Comparison of ENCODE assay signal across 8 cellular contexts in the genomic region with DNA sequence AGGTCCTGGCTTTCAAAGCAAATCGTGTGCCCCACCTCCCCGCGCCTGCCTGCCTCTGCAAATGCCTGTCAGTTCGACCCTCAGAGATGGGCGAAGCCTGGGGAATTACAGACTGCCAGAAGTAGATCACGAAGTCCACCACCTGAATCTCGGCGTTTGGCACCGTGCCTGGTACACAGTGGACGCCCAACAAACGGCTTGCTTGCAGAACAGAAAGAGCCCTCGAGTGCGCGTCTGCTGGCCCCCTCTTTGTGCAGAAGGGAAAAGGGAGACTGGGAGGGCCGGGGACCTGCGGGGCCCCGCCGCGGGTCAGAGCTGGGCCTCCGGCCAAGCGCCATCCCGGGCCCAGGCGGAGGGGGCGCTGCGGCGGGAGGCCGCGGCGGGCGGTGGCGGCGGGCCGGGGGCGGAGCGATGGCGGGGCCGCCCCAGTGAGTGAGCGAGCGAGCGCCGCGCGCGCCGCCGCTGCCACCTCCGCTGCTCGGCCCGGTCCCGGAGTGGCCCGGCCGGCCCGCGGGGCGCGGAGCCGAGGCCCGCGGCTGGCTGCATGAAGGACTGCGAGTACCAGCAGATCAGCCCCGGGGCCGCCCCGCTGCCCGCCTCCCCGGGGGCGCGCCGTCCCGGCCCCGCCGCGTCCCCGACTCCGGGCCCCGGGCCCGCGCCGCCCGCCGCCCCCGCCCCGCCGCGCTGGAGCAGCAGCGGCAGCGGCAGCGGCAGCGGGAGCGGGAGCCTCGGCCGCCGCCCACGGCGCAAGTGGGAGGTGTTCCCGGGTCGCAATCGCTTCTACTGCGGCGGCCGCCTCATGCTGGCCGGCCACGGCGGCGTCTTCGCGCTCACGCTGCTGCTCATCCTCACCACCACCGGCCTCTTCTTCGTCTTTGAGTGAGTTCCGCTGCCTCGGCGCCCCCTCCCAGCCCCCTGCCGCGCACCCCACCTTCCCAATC. TPM values are rescaled to one million over a fixed set of nuclear protein-coding genes. Genes with fewer than 3 reads are reported as not detected.
DNase-seq lines count a peak whose midpoint lies in the region; ATAC-seq, FAIRE-seq and TF ChIP-seq lines count a peak whose summit lies in the region.

A gene with protein sequence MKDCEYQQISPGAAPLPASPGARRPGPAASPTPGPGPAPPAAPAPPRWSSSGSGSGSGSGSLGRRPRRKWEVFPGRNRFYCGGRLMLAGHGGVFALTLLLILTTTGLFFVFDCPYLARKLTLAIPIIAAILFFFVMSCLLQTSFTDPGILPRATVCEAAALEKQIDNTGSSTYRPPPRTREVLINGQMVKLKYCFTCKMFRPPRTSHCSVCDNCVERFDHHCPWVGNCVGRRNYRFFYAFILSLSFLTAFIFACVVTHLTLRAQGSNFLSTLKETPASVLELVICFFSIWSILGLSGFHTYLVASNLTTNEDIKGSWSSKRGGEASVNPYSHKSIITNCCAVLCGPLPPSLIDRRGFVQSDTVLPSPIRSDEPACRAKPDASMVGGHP (plus strand): TSS at position 428 of the 941 bp plus-strand sequence. CDS start 117 bp downstream, at position 545.

- no peaks in the 10 kb centered on the region for H3K9me3 Mint-ChIP-seq in CD8-positive, alpha-beta memory T cell

- peak within 1 kb of the TSS; percentile 74 for H3K4me3 ChIP-seq in CD8-positive, alpha-beta memory T cell (ENCODE audit: low read length)
- peak within 1 kb of the TSS; percentile 78 for H3K4me3 ChIP-seq in neuron (ENCODE audit: low read length)

- peak within 1 kb of the TSS; percentile 96 for H2AFZ ChIP-seq in neuron (ENCODE audit: low read depth, low read length)

- H3K4me1 ChIP-seq in CD8-positive, alpha-beta memory T cell (ENCODE audit: insufficient read depth, low read length): peaks cover 49% of the 10 kb centered on the region
- H3K4me1 ChIP-seq in neuron (ENCODE audit: insufficient read depth, low read length): peaks cover 17% of the 10 kb centered on the region

- POLR2A ChIA-PET in CD8-positive, alpha-beta memory T cell (lab: Charles Lee): no interaction called here
- POLR2A ChIA-PET in RWPE1 (lab: Yijun Ruan, JAX; ENCODE audit: low non-redundant PET): interaction anchor here (0.6 kb wide), 1 partner anchor 20 kb away, joined by 3 read pairs; no protein-coding TSS in a partner anchor

- peak; percentile 61 to 79 (median 74) for DNase-seq in CD8-positive, alpha-beta memory T cell
- DNase-seq in HT1080 (ENCODE audit: low read depth) (peak; percentile 24), RWPE1 (ENCODE audit: low spot score) (peak; percentile 69), frontal cortex (ENCODE audit: low spot score in 2 of 2) (peak; percentile 88 to 89)
- peak; percentile 58 for DNase-seq in activated gamma-delta T cell treated with anti-CD3 and anti-CD28 coated beads, Interleukin-2, amount 50 U/mL, for 16 hours (ENCODE audit: low read depth)

- H3K36me3 Mint-ChIP-seq in CD8-positive, alpha-beta memory T cell: peaks cover 0 to 33% (median 3%) of the 10 kb centered on the region in 3 donors

- peaks cover 50 to 69% (median 63%) of the 10 kb centered on the region in 3 donors for H3K4me1 Mint-ChIP-seq in CD8-positive, alpha-beta memory T cell

- H3K4me3 Mint-ChIP-seq in CD8-positive, alpha-beta memory T cell: peak within 1 kb of the TSS; percentile 93 to 97 (median 95)

- H3K9me3 ChIP-seq in CD8-positive, alpha-beta memory T cell (ENCODE audit: low read length): no peaks in the 10 kb centered on the region
- H3K9me3 ChIP-seq in neuron (ENCODE audit: low read length): no peaks in the 10 kb centered on the region

- FAIRE-seq in frontal cortex (lab: Jason Lieb, UNC): no peak

- no peaks in the 10 kb centered on the region for H3K27me3 ChIP-seq in CD8-positive, alpha-beta memory T cell (ENCODE audit: insufficient read depth, low read length, poor library complexity, severe bottlenecking)
- H3K27me3 ChIP-seq in neuron (ENCODE audit: insufficient read depth, low read length): no peaks in the 10 kb centered on the region

- H3K36me3 ChIP-seq in CD8-positive, alpha-beta memory T cell (ENCODE audit: insufficient read depth, low read length): no peaks in the 10 kb centered on the region
- H3K36me3 ChIP-seq in neuron (ENCODE audit: insufficient read depth, low read length): peaks cover 14% of the 10 kb centered on the region

- H3K27ac ChIP-seq in CD8-positive, alpha-beta memory T cell (ENCODE audit: low read depth, low read length): peak within 1 kb of the TSS; percentile 77
- peak within 1 kb of the TSS; percentile 82 for H3K27ac ChIP-seq in RWPE1
- peak within 1 kb of the TSS; percentile 78 for H3K27ac ChIP-seq in temporal lobe (ENCODE audit: low read depth, low read length)

- H3K27ac Mint-ChIP-seq in CD8-positive, alpha-beta memory T cell: peak within 1 kb of the TSS; percentile 93 to 100 (median 100)

- no peaks in the 10 kb centered on the region for H3K27me3 Mint-ChIP-seq in CD8-positive, alpha-beta memory T cell

- peak; percentile 59 for ATAC-seq in GM19438 (IDR thresholded peaks at IDR 0.05; ENCODE audit: low read depth, unreplicated experiment)

- peak; percentile 88 for TF ChIP-seq CTCF in RWPE1 (conservative IDR thresholded peaks at IDR 0.05; ENCODE audit: low read depth)

- CTCF ChIA-PET in CD8-positive, alpha-beta memory T cell (lab: Charles Lee): interaction anchor here (1.5 to 1.9 kb wide), 3 partner anchors 9 to 46 kb away, joined by 3 to 6 read pairs (median 6); no protein-coding TSS in a partner anchor
- CTCF ChIA-PET in RWPE1 (lab: Yijun Ruan, JAX): interaction anchor here (0.5 to 1.0 kb wide), 3 partner anchors 16 to 25 kb away, joined by 3 to 5 read pairs (median 4); no protein-coding TSS in a partner anchor

RNA-seq across cellular contexts. Expression of the gene that starts here (rescaled TPM):
- total RNA-seq in CD8-positive, alpha-beta memory T cell: 10 to 100 TPM; 61.5 to 66.0 TPM
- polyA plus RNA-seq in CD8-positive, alpha-beta memory T cell: 21.7 TPM
- 15.9 and 30.4 TPM in 2 replicates for total RNA-seq in HT1080 (2014; rRNA removed; shearing (Covaris generic))
- polyA plus RNA-seq in HT1080 (2015; cell fraction: cytosol; rRNA removed): 17.1 and 18.8 TPM in 2 replicates
- polyA plus RNA-seq in HT1080 (2015; cell fraction: nucleus; rRNA removed): 22.0 and 24.5 TPM in 2 replicates
- total RNA-seq in frontal cortex (5.7 TPM), temporal lobe (5.4 TPM)

Comparison
In these comparisons a context has a peak if more than half of its experiments do, and no peak if none do; other contexts are left out.
1. Peak in every context shown above with its lines: DNase-seq, ATAC-seq, H3K4me3 ChIP-seq and H3K27ac ChIP-seq.
2. DNase-seq: peak in every context shown above with its lines; median percentile 88 in frontal cortex; 74 in CD8-positive, alpha-beta memory T cell; 69 in RWPE1; 58 in activated gamma-delta T cell treated with anti-CD3 and anti-CD28 coated beads, Interleukin-2, amount 50 U/mL, for 16 hours; 24 in HT1080.